ENCODE assay signal across 13 cellular contexts in the genomic region with DNA sequence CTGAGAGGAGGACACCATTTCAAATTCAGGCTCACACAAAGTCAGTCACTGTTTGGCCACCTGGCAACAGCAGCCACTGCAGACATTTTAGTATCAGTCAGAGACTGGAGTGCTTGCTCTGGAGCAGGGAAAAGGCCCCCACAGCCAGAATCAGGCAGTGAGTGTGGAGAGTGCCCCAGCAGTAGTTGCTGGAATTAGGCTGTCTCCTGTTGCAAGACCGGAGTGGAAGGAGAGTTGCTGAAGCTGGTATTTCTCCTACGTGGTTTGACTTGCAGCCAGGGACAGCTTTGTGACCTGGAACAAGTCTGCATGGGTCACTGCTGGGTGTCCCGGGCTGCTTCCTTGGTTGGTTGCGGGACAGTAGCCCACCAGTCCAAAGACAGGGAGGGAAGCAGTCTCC.
"Had no signal": no experiment of that assay in that cellular context is flagged by ENCODE, and none has a peak within 500 bp of the region (broad histone marks: within the 10 kb centered on the region; RNA-seq: fewer than 3 reads in every experiment).

No MANE protein-coding gene starts in this region.

- H3K27me3 Mint-ChIP-seq: activated naive CD4-positive, alpha-beta T cell treated with anti-CD3 and anti-CD28 coated beads, Interleukin-2, amount 50 U/mL, for 24 hours; dendritic cell treated with granulocyte-macrophage colony-stimulating factor and Interleukin-4, amounts not matched to agents 40 ng/mL and 50 ng/mL, for 4 days; naive thymus-derived CD4-positive, alpha-beta T cell had no signal

- H3K4me3 Mint-ChIP-seq: activated naive CD4-positive, alpha-beta T cell treated with anti-CD3 and anti-CD28 coated beads, Interleukin-2, amount 50 U/mL, for 24 hours; activated T-cell treated with anti-CD3 and anti-CD28 coated beads, Interleukin-2, amount 50 U/mL, for 72 hours; dendritic cell treated with granulocyte-macrophage colony-stimulating factor and Interleukin-4, amounts not matched to agents 40 ng/mL and 50 ng/mL, for 4 days; naive thymus-derived CD4-positive, alpha-beta T cell had no signal

- H3K27ac Mint-ChIP-seq: activated naive CD4-positive, alpha-beta T cell treated with anti-CD3 and anti-CD28 coated beads, Interleukin-2, amount 50 U/mL, for 24 hours; activated T-cell treated with anti-CD3 and anti-CD28 coated beads, Interleukin-2, amount 50 U/mL, for 72 hours; dendritic cell treated with granulocyte-macrophage colony-stimulating factor and Interleukin-4, amounts not matched to agents 40 ng/mL and 50 ng/mL, for 4 days; naive thymus-derived CD4-positive, alpha-beta T cell had no signal

- H3K9me3 ChIP-seq: esophagus muscularis mucosa, mucosa of descending colon, SJCRH30 had no signal

- H3K9me3 Mint-ChIP-seq: activated naive CD4-positive, alpha-beta T cell treated with anti-CD3 and anti-CD28 coated beads, Interleukin-2, amount 50 U/mL, for 24 hours; activated T-cell treated with anti-CD3 and anti-CD28 coated beads, Interleukin-2, amount 50 U/mL, for 72 hours had no signal

- DNase-seq: activated gamma-delta T cell, T1000 had no signal

- H3K4me3 ChIP-seq: ascending aorta, esophagus muscularis mucosa, hepatocyte, mucosa of descending colon, SJCRH30, tibial nerve had no signal

- H3K36me3 ChIP-seq: ascending aorta, esophagus muscularis mucosa had no signal

- H3K4me2 ChIP-seq: hepatocyte had no signal

- H3K4me1 ChIP-seq: ascending aorta, SJCRH30, tibial nerve had no signal

- H3K27me3 ChIP-seq: ascending aorta, esophagus muscularis mucosa, hepatocyte, SJCRH30, tibial nerve had no signal

- H2AFZ ChIP-seq: hepatocyte had no signal

- H3K27ac ChIP-seq: ascending aorta, esophagus muscularis mucosa, hepatocyte, SJCRH30, tibial nerve, VCaP had no signal
